In the genomic region with DNA sequence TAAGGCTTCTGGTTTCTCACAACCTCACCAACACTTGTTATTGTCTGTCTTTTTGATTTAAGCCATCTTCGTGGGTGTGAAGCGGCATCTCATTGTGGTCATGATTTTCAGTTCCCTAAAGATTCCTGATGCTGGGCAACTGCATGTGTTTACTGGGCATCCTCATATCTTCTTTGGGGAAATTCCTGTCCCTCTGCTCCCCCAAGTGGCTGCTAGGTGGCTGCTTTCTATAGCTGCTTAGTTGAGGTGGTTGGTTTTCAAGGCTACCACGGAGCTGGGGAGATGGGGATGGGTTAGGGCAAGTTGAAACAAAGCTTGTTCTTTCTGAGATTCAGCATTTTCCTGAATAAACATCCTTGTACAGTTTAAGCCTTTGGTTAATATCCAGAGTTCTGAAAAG, we compare ENCODE assay signal across 8 cellular contexts.
DNase-seq lines count a peak whose midpoint lies in the region; ATAC-seq and TF ChIP-seq lines count a peak whose summit lies in the region.

No MANE protein-coding gene starts in this region.

- intact Hi-C loops in Calu3 (cut with micrococcal nuclease; ENCODE audit: unreplicated experiment) = loop anchor here (2.0 to 10.0 kb wide), 3 partner anchors 96 to 402 kb away; no protein-coding TSS in a partner anchor

- H3K27me3 ChIP-seq in H7 (ENCODE audit: control insufficient read depth, insufficient read depth, low read length) (no peaks in the 10 kb centered on the region; the same call in 1 of the 2 replicates), kidney epithelial cell (ENCODE audit: control insufficient read depth, insufficient read depth, low read length) (no peaks in the 10 kb centered on the region)

- H3K4me3 ChIP-seq in H7 (ENCODE audit: insufficient read depth, low read depth, low read length) (no peak overlapping the region), kidney epithelial cell (ENCODE audit: low read depth, low read length) (no peak overlapping the region)

- H3K4me3 Mint-ChIP-seq in Calu3 (ENCODE audit: low read depth, unreplicated experiment) = no peak overlapping the region

- H3K27me3 Mint-ChIP-seq in Calu3 (ENCODE audit: unreplicated experiment) = no peaks in the 10 kb centered on the region

- ATAC-seq in HG02588 (IDR thresholded peaks at IDR 0.05; ENCODE audit: unreplicated experiment) (no peak), HG02981 (IDR thresholded peaks at IDR 0.05; ENCODE audit: unreplicated experiment) (no peak), HG03432 (IDR thresholded peaks at IDR 0.05; ENCODE audit: unreplicated experiment) (no peak)

- H3K36me3 ChIP-seq in H7 (replicated peaks; ENCODE audit: control insufficient read depth, insufficient read depth, low read length) = no peaks in the 10 kb centered on the region
- no peaks in the 10 kb centered on the region for H3K36me3 ChIP-seq in kidney epithelial cell (ENCODE audit: control insufficient read depth, insufficient read depth, low read length)

- peaks cover 16% of the 10 kb centered on the region for H3K4me1 Mint-ChIP-seq in Calu3 (ENCODE audit: low read depth, unreplicated experiment)

- CTCF ChIA-PET in Calu3 (lab: Charles Lee) = interaction anchor here (0.6 to 1.8 kb wide), 6 partner anchors 270 to 1177 kb away, joined by 3 to 12 read pairs (median 6); no protein-coding TSS in a partner anchor

- no peak overlapping the region for H3K27ac Mint-ChIP-seq in Calu3 (ENCODE audit: unreplicated experiment)

- H3K36me3 Mint-ChIP-seq in Calu3 (ENCODE audit: insufficient read depth, unreplicated experiment) = no peaks in the 10 kb centered on the region

- DNase-seq in Calu3 = peak; percentile 52
- peak; percentile 75 for DNase-seq in H7
- DNase-seq in amniotic epithelial cell (ENCODE audit: low read depth) = peak; percentile 4
- no peak for DNase-seq in kidney epithelial cell (ENCODE audit: low read depth)
- DNase-seq in HCEC 1CT = no peak

- peaks cover 2% of the 10 kb centered on the region for H3K9me3 Mint-ChIP-seq in Calu3 (ENCODE audit: low read depth, unreplicated experiment)

- BruUV-seq in Calu3 (replicated peaks; lab: Mats Ljungman, UMichigan) = no TSS peak

- TF ChIP-seq CTCF in Calu3 (IDR thresholded peaks at IDR 0.05; ENCODE audit: unreplicated experiment) = peak; percentile 53
- peak; percentile 17 for TF ChIP-seq CTCF in kidney epithelial cell (IDR thresholded peaks at IDR 0.05; ENCODE audit: insufficient read depth, low read length, poor library complexity, severe bottlenecking)

Comparison
In these comparisons a context has a peak if more than half of its experiments do, and no peak if none do; other contexts are left out.
1. DNase-seq: peak in Calu3 (single experiment), H7 (single experiment) and amniotic epithelial cell (single experiment); none in kidney epithelial cell (single experiment) and HCEC 1CT (single experiment).